In the genomic region with DNA sequence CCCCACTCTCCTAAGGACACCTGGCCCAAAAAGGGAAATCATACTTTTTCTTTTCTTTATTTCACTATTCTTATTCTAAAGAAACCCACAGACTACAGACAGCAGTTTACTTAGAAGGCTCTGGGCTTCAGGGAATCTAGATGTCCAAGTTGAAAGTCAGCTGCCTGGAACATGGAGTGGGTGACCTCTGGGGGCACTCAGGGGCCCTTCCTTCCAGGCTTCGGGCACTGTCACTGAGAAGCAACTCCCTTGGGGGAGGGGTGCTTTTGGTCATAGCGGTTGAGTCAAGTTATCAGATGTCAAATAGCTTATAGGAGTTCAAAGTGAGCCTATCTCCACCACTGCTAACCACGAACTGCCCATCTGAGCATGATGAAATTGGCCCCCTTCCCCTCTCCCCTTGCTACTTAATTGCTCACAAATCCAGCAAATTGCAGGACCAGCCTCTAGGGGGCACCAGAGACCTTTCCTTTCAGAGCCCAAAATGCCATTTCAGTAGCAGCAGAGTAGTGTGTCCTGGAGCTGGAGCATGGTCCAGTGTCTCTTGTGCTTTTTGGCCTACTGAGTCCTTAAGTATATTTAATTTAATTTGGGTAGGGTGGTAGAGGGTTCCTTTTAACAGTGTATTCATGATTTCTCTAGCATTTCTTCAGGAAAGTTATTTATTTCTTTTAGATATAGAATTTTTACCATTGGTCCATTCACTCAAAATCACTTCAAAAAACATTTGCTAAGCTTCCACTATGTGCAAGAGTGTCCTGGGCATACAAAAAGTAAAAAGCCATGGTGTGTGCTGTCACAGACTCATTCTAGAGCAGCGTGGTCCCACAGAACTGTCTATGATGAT, we compare ENCODE assay signal across 8 cellular contexts.
DNase-seq lines count a peak whose midpoint lies in the region; ATAC-seq and TF ChIP-seq lines count a peak whose summit lies in the region.

No MANE protein-coding gene starts in this region.

- H3K27me3 ChIP-seq in Loucy (ENCODE audit: insufficient read depth, low read length, poor library complexity, severe bottlenecking) (no peaks in the 10 kb centered on the region), SK-N-SH (ENCODE audit: insufficient read depth) (no peaks in the 10 kb centered on the region)

- H3F3A ChIP-seq in Loucy (ENCODE audit: low read depth) (no peaks in the 10 kb centered on the region), SK-N-SH (replicated peaks; ENCODE audit: insufficient read depth) (peaks cover 2% of the 10 kb centered on the region)

- H4K20me1 ChIP-seq in Loucy (ENCODE audit: insufficient read depth, low read length, poor library complexity, severe bottlenecking) (no peaks in the 10 kb centered on the region), SK-N-SH (ENCODE audit: insufficient read depth) (no peaks in the 10 kb centered on the region)

- no peak for TF ChIP-seq EP300 in SK-N-SH (IDR thresholded peaks at IDR 0.05; ENCODE audit: borderline replicate concordance in 1 of 2, low read depth in 1 of 2, low read length in 1 of 2)

- peak; percentile 97 for TF ChIP-seq RAD21 in SK-N-SH (IDR thresholded peaks at IDR 0.05; ENCODE audit: low read length)

- H3K9ac ChIP-seq in Loucy (ENCODE audit: low read depth, low read length, poor library complexity, severe bottlenecking) (no peak overlapping the region), SK-N-SH (no peak overlapping the region)

- intact Hi-C loops in head of caudate nucleus (cut with DNase I) (loop anchor here (10.0 kb wide), 1 partner anchor 221 kb away; no protein-coding TSS in a partner anchor), posterior cingulate gyrus (cut with DNase I) (loop anchor here (1.0 to 10.0 kb wide), 4 partner anchors 218 to 537 kb away; no protein-coding TSS in a partner anchor)

- H3K36me3 Mint-ChIP-seq in activated naive CD4-positive, alpha-beta T cell treated with anti-CD3 and anti-CD28 coated beads, Interleukin-2, amount 50 U/mL, for 72 hours: no peaks in the 10 kb centered on the region

- no peaks in the 10 kb centered on the region for H3K36me3 ChIP-seq in Loucy (ENCODE audit: insufficient read depth, low read length)
- no peaks in the 10 kb centered on the region for H3K36me3 ChIP-seq in SK-N-SH (replicated peaks in 1 of 2; ENCODE audit: control insufficient read depth in 1 of 2, insufficient read depth in 2 of 2, low read length in 1 of 2)

- TF ChIP-seq CTCF in AG09319 (IDR thresholded peaks at IDR 0.05; ENCODE audit: low read depth, low read length) (peak; percentile 87), Loucy (conservative IDR thresholded peaks at IDR 0.05; ENCODE audit: low read length) (peak; percentile 97), SK-N-SH (IDR thresholded peaks at IDR 0.05) (peak; percentile 95)

- H3K4me2 ChIP-seq in Loucy (ENCODE audit: low read depth, low read length, poor library complexity, severe bottlenecking) (peak overlapping the region; percentile 5), SK-N-SH (no peak overlapping the region)

- no peaks in the 10 kb centered on the region for H3K9me3 ChIP-seq in Loucy (ENCODE audit: insufficient read depth, low read depth, low read length)
- H3K9me3 ChIP-seq in SK-N-SH: no peaks in the 10 kb centered on the region

- 16% methylated on average over 3 of the region's 4 CpGs for WGBS in SK-N-SH (ENCODE audit: low lambda C conversion rate)

- no peak overlapping the region for H3K27ac Mint-ChIP-seq in activated naive CD4-positive, alpha-beta T cell treated with anti-CD3 and anti-CD28 coated beads, Interleukin-2, amount 50 U/mL, for 72 hours

- no peaks in the 10 kb centered on the region for H3K79me2 ChIP-seq in Loucy (ENCODE audit: insufficient read depth, low read length)
- H3K79me2 ChIP-seq in SK-N-SH (ENCODE audit: insufficient read depth): no peaks in the 10 kb centered on the region

- peak; percentile 75 for ATAC-seq in GM18909 (IDR thresholded peaks at IDR 0.05; ENCODE audit: poor library complexity, unreplicated experiment)
- ATAC-seq in activated naive CD4-positive, alpha-beta T cell treated with anti-CD3 and anti-CD28 coated beads, Interleukin-2, amount 50 U/mL, for 72 hours: peak; percentile 43 to 67

- H2AFZ ChIP-seq in Loucy (ENCODE audit: low read length): no peak overlapping the region
- no peak overlapping the region for H2AFZ ChIP-seq in SK-N-SH (ENCODE audit: low read depth)

- POLR2A ChIA-PET in SK-N-SH (lab: Yijun Ruan, JAX): no interaction called here

- no peak overlapping the region for H3K27ac ChIP-seq in SK-N-SH (ENCODE audit: low read depth in 2 of 2, low read length in 1 of 2)

- CTCF ChIA-PET in SK-N-SH (lab: Yijun Ruan, JAX): interaction anchor here (0.5 to 18.5 kb wide), 96 partner anchors 9 to 1878 kb away, joined by 3 to 513 read pairs (median 4); a partner anchor contains a TSS

- H3K4me1 ChIP-seq in Loucy (ENCODE audit: insufficient read depth, low read length, poor library complexity, severe bottlenecking) (no peaks in the 10 kb centered on the region), SK-N-SH (ENCODE audit: control insufficient read depth in 1 of 2, insufficient read depth in 2 of 2, low read depth in 1 of 2, low read length in 1 of 2) (peaks cover 0 to 2% of the 10 kb centered on the region in 2 experiments; a peak in 3 of 4 replicates)

- no peak overlapping the region for H3K4me3 ChIP-seq in Loucy (ENCODE audit: low read length, poor library complexity, severe bottlenecking)
- no peak overlapping the region; a peak in 1 of 4 replicates for H3K4me3 ChIP-seq in SK-N-SH (ENCODE audit: low read depth in 2 of 2, low read length in 1 of 2)

- peak; percentile 62 for DNase-seq in AG09319 (ENCODE audit: extremely low read depth, low read depth)
- peak; percentile 66 for DNase-seq in SK-N-SH
- peak; percentile 56 to 71 for DNase-seq in activated naive CD4-positive, alpha-beta T cell treated with anti-CD3 and anti-CD28 coated beads, Interleukin-2, amount 50 U/mL, for 72 hours (ENCODE audit: low spot score in 2 of 2)
- peak in 41 of 42 donors; percentile 40 to 91 (median 78) for DNase-seq in head of caudate nucleus
- peak in 9 of 10 donors; percentile 45 to 94 (median 75) for DNase-seq in posterior cingulate gyrus
- DNase-seq in ureter (ENCODE audit: low spot score): peak; percentile 80

- no peaks in the 10 kb centered on the region for H3K9me3 Mint-ChIP-seq in activated naive CD4-positive, alpha-beta T cell treated with anti-CD3 and anti-CD28 coated beads, Interleukin-2, amount 50 U/mL, for 72 hours

- H3K9me2 ChIP-seq in Loucy (replicated peaks; ENCODE audit: low read depth, low read length) (no peaks in the 10 kb centered on the region), SK-N-SH (no peaks in the 10 kb centered on the region)

TF ChIP-seq in SK-N-SH, 30 proteins besides CTCF, POLR2A, EP300 and RAD21 (continues in another document):
- TF ChIP-seq EZH2phosphoT487 (IDR thresholded peaks at IDR 0.05; ENCODE audit: borderline replicate concordance, low read depth) (no peak), ELF1 (IDR thresholded peaks at IDR 0.05) (no peak), MEF2A (IDR thresholded peaks at IDR 0.05; ENCODE audit: borderline replicate concordance, low read depth) (no peak), FOXJ3 (CRISPR knock-in tag; IDR thresholded peaks at IDR 0.05) (no peak), TEAD4 (IDR thresholded peaks at IDR 0.05; ENCODE audit: borderline replicate concordance, insufficient read depth) (no peak), RFX5 (IDR thresholded peaks at IDR 0.05; ENCODE audit: low read length) (no peak), MXI1 (IDR thresholded peaks at IDR 0.05; ENCODE audit: low read depth, low read length) (no peak), GABPA (IDR thresholded peaks at IDR 0.05; ENCODE audit: low read depth) (no peak), RXRA (IDR thresholded peaks at IDR 0.05; ENCODE audit: borderline replicate concordance, low read depth) (no peak), SIN3A (IDR thresholded peaks at IDR 0.05; ENCODE audit: borderline replicate concordance, low read depth, low read length) (no peak), RCOR1 (IDR thresholded peaks at IDR 0.05; ENCODE audit: low read length) (peak; percentile 12; the same call in 1 of the 2 replicates), TAF1 (IDR thresholded peaks at IDR 0.05; ENCODE audit: borderline replicate concordance, low read depth, low read length) (no peak)
- TF ChIP-seq, protein P1, sequence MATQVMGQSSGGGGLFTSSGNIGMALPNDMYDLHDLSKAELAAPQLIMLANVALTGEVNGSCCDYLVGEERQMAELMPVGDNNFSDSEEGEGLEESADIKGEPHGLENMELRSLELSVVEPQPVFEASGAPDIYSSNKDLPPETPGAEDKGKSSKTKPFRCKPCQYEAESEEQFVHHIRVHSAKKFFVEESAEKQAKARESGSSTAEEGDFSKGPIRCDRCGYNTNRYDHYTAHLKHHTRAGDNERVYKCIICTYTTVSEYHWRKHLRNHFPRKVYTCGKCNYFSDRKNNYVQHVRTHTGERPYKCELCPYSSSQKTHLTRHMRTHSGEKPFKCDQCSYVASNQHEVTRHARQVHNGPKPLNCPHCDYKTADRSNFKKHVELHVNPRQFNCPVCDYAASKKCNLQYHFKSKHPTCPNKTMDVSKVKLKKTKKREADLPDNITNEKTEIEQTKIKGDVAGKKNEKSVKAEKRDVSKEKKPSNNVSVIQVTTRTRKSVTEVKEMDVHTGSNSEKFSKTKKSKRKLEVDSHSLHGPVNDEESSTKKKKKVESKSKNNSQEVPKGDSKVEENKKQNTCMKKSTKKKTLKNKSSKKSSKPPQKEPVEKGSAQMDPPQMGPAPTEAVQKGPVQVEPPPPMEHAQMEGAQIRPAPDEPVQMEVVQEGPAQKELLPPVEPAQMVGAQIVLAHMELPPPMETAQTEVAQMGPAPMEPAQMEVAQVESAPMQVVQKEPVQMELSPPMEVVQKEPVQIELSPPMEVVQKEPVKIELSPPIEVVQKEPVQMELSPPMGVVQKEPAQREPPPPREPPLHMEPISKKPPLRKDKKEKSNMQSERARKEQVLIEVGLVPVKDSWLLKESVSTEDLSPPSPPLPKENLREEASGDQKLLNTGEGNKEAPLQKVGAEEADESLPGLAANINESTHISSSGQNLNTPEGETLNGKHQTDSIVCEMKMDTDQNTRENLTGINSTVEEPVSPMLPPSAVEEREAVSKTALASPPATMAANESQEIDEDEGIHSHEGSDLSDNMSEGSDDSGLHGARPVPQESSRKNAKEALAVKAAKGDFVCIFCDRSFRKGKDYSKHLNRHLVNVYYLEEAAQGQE (IDR thresholded peaks at IDR 0.05; ENCODE audit: low read depth, low read length): no peak
- TF ChIP-seq, protein P2, sequence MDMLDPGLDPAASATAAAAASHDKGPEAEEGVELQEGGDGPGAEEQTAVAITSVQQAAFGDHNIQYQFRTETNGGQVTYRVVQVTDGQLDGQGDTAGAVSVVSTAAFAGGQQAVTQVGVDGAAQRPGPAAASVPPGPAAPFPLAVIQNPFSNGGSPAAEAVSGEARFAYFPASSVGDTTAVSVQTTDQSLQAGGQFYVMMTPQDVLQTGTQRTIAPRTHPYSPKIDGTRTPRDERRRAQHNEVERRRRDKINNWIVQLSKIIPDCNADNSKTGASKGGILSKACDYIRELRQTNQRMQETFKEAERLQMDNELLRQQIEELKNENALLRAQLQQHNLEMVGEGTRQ (IDR thresholded peaks at IDR 0.05; ENCODE audit: borderline replicate concordance, low read depth, low read length): no peak
